ENCODE assay signal across 8 cellular contexts in the genomic region with DNA sequence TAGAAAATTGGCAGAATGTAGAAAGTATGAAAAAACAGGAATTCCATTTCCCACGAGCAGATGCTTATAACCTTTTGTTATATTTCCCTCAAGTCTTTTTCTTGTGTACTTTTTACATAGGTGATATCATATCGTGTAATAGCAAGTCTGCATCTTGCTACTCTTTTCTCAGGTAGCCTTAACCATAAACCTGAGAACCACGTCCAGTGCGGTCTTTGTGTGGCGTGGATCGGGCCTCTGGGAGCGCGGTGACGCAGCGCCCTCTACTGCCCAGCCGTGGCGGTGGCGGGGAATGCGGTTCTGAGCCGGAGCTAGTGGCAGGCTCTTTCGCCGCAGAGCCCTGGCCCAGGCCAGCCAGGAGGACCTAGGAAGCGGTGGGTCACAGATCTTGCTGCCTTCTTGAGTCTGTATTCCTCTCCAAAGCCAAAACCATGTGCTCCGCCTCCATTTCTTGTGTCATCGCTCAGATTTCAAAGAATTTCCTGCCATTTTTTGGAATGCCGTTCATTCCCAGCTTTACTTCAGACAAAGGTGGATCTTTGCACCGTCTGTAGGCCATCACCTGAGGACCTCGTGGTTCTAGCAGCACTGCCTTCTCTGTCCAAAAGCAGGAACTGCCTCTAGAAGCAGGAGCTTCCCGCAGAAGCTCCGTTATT.
A peak's percentile ranks its signal among the peaks of the same experiment; 100 is the strongest.
DNase-seq lines count a peak whose midpoint lies in the region; ATAC-seq and TF ChIP-seq lines count a peak whose summit lies in the region.

No MANE protein-coding gene starts in this region.

- TF ChIP-seq CTCF in Caco-2 (IDR thresholded peaks at IDR 0.05; ENCODE audit: insufficient read depth in 1 of 2, low read depth in 1 of 2, low read length in 1 of 2, severe bottlenecking in 1 of 2, unreplicated experiment in 1 of 2) (peak; percentile 87 to 90), adrenal gland (IDR thresholded peaks at IDR 0.05) (peak; percentile 91 to 98 (median 96)), right atrium auricular region (IDR thresholded peaks at IDR 0.05) (peak; percentile 91 to 96)

- H3K27ac ChIP-seq in adrenal gland, result no peak overlapping the region
- no peak overlapping the region for H3K27ac ChIP-seq in right atrium auricular region

- H3K4me1 ChIP-seq in Caco-2 (no peaks in the 10 kb centered on the region), adrenal gland (replicated peaks in 1 of 2) (peaks cover 0 to 12% of the 10 kb centered on the region in 2 donors), right atrium auricular region (peaks cover 0 to 4% of the 10 kb centered on the region in 2 donors)

- POLR2A ChIA-PET in Caco-2 (lab: Charles Lee), result no interaction called here

- H3K27me3 Mint-ChIP-seq in Caco-2 (ENCODE audit: insufficient read depth, unreplicated experiment) (no peaks in the 10 kb centered on the region), T-helper 17 cell (no peaks in the 10 kb centered on the region)

- H3K4me3 ChIP-seq in Caco-2 (ENCODE audit: low read depth, low read length) (no peak overlapping the region), adrenal gland (no peak overlapping the region), right atrium auricular region (no peak overlapping the region)

- H3K36me3 ChIP-seq in Caco-2 (ENCODE audit: control insufficient read depth, insufficient read depth, low read length), result no peaks in the 10 kb centered on the region; the same call in none of the 2 replicates
- H3K36me3 ChIP-seq in adrenal gland (replicated peaks in 1 of 2), result peaks cover 0 to 10% of the 10 kb centered on the region in 2 donors
- H3K36me3 ChIP-seq in right atrium auricular region, result no peaks in the 10 kb centered on the region

- peak; percentile 18 for ATAC-seq in T-helper 17 cell
- ATAC-seq in sciatic nerve, result peak; percentile 92
- no peak for ATAC-seq in HG02885 (IDR thresholded peaks at IDR 0.05; ENCODE audit: poor library complexity, unreplicated experiment)
- no peak for ATAC-seq in GM21619 (IDR thresholded peaks at IDR 0.05; ENCODE audit: unreplicated experiment)

- H3K9me3 ChIP-seq in Caco-2, result no peaks in the 10 kb centered on the region
- no peaks in the 10 kb centered on the region for H3K9me3 ChIP-seq in T-helper 17 cell (ENCODE audit: control insufficient read depth, low read length, poor library complexity, severe bottlenecking)
- H3K9me3 ChIP-seq in adrenal gland (replicated peaks in 1 of 3), result no peaks in the 10 kb centered on the region
- no peaks in the 10 kb centered on the region for H3K9me3 ChIP-seq in right atrium auricular region

- H3K36me3 Mint-ChIP-seq in Caco-2 (ENCODE audit: insufficient read depth, unreplicated experiment) (no peaks in the 10 kb centered on the region), T-helper 17 cell (ENCODE audit: low read depth) (peaks cover 2% of the 10 kb centered on the region)

- intact Hi-C loops in Caco-2 (cut with micrococcal nuclease; ENCODE audit: unreplicated experiment), result loop anchor here (1.0 to 2.0 kb wide), 2 partner anchors 92 to 96 kb away; no protein-coding TSS in a partner anchor
- intact Hi-C loops in adrenal gland (cut with DNase I), result loop anchor here in 1 of 2 donors (5.0 kb wide), 1 partner anchor 96 kb away; no protein-coding TSS in a partner anchor
- intact Hi-C loops in sciatic nerve (cut with DNase I), result loop anchor here (10.0 kb wide), 2 partner anchors 74 to 644 kb away; partner anchors contain the start of gene MVB12B

- TF ChIP-seq POLR2A in adrenal gland (IDR thresholded peaks at IDR 0.05), result no peak

- WGBS in adrenal gland, 4 donors, result 24 to 26% (median 25%) methylated on average over 23 to 25 of the region's 25 CpGs

- H3K27me3 ChIP-seq in Caco-2 (replicated peaks; ENCODE audit: control insufficient read depth, insufficient read depth, low read length) (no peaks in the 10 kb centered on the region), adrenal gland (no peaks in the 10 kb centered on the region), right atrium auricular region (no peaks in the 10 kb centered on the region)

- H3K27ac Mint-ChIP-seq in Caco-2 (ENCODE audit: unreplicated experiment), result no peak overlapping the region
- H3K27ac Mint-ChIP-seq in T-helper 17 cell, result peak overlapping the region; percentile 91

- DNase-seq in Caco-2 (peak in 1 of 2 experiments; percentile 84), HuH-7.5 (ENCODE audit: low spot score) (peak; percentile 85), T-helper 17 cell (peak; percentile 55 to 73 (median 63)), adrenal gland (peak; percentile 60 to 92 (median 78)), right atrium auricular region (ENCODE audit: low spot score) (peak; percentile 83), sciatic nerve (ENCODE audit: low spot score) (peak; percentile 91)

- H3K4me1 Mint-ChIP-seq in Caco-2 (ENCODE audit: low read depth, unreplicated experiment) (no peaks in the 10 kb centered on the region), T-helper 17 cell (peaks cover 34% of the 10 kb centered on the region)

- CTCF ChIA-PET in Caco-2 (lab: Charles Lee), result interaction anchor here (0.6 to 1.4 kb wide), 9 partner anchors 22 to 137 kb away, joined by 3 to 9 read pairs (median 4); partner anchors contain the start of gene MVB12B

- H3K4me3 Mint-ChIP-seq in Caco-2 (ENCODE audit: unreplicated experiment), result no peak overlapping the region
- H3K4me3 Mint-ChIP-seq in T-helper 17 cell, result peak overlapping the region; percentile 31

- BruUV-seq in Caco-2 (replicated peaks; lab: Mats Ljungman, UMichigan), result no TSS peak

- H3K9me3 Mint-ChIP-seq in Caco-2 (ENCODE audit: unreplicated experiment), result no peaks in the 10 kb centered on the region

Comparison
In these comparisons a context has a peak if more than half of its experiments do, and no peak if none do; other contexts are left out.
1. ATAC-seq: peak in T-helper 17 cell (single experiment) and sciatic nerve (single experiment); none in HG02885 (single experiment) and GM21619 (single experiment).
2. Peak in every context shown above with its lines, with median percentiles within 50 percentile points of each other: CTCF ChIP-seq.